In the genomic region with DNA sequence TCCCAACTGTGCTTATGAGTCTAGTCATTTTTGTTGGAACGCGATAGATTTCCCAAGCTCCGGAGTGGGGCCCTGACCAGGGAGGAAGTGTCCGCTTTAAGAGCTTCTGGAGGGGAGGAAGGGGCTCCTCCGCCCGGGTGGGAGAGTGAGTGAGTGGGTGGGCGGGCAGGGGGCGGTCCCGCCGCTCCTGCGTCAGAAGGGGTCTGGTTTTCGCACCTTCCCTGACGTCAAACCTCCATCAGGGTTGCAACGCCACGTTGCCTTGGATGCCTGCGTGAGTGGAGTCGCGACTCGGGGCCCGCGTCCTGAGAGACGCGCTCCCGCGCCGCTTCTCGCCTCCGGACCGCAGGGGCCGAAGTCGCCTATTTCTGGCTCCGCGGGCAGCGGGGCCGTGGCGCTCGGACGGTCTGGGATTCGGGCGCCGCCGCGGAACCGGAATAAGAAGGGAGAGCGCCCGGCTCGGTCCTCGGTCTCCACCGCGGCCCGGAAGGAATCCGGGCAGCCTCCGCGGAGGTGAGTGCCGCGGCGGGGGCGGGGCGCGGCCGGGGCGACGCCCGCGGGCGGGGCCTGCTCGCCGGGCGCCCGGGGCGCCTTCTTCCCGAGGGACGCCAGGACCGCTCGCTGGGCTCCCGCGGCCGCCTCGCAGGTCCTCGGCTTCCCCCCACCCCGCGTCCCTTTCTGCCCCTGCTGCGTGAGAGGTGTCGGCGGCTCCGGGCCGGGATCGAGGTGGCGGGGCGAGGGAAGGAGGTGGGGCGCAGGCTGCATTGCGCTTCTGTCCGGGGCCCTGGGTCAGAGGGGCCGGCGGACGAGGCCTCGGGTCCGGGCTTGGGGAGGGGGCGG, we compare ENCODE assay signal across 1 cellular context.
TF ChIP-seq lines count a peak whose summit lies in the region.

A gene (plus strand): TSS at position 230 of the 840 bp plus-strand sequence. CDS start 7,187 bp downstream, outside the sequence.

TF ChIP-seq in GM12878, 131 proteins besides CTCF, POLR2A, EP300 and RAD21 (continued from another document):
- TF ChIP-seq SMARCA5 (IDR thresholded peaks at IDR 0.05), result no peak
- 0 out of 2 replicates have a peak, but pooled peaks have one; percentile 41 for TF ChIP-seq ASH2L (IDR thresholded peaks at IDR 0.05; ENCODE audit: borderline replicate concordance, low read depth)
- TF ChIP-seq, protein P1, sequence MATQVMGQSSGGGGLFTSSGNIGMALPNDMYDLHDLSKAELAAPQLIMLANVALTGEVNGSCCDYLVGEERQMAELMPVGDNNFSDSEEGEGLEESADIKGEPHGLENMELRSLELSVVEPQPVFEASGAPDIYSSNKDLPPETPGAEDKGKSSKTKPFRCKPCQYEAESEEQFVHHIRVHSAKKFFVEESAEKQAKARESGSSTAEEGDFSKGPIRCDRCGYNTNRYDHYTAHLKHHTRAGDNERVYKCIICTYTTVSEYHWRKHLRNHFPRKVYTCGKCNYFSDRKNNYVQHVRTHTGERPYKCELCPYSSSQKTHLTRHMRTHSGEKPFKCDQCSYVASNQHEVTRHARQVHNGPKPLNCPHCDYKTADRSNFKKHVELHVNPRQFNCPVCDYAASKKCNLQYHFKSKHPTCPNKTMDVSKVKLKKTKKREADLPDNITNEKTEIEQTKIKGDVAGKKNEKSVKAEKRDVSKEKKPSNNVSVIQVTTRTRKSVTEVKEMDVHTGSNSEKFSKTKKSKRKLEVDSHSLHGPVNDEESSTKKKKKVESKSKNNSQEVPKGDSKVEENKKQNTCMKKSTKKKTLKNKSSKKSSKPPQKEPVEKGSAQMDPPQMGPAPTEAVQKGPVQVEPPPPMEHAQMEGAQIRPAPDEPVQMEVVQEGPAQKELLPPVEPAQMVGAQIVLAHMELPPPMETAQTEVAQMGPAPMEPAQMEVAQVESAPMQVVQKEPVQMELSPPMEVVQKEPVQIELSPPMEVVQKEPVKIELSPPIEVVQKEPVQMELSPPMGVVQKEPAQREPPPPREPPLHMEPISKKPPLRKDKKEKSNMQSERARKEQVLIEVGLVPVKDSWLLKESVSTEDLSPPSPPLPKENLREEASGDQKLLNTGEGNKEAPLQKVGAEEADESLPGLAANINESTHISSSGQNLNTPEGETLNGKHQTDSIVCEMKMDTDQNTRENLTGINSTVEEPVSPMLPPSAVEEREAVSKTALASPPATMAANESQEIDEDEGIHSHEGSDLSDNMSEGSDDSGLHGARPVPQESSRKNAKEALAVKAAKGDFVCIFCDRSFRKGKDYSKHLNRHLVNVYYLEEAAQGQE (IDR thresholded peaks at IDR 0.05; ENCODE audit: low read depth, low read length), result no peak
- no peak for TF ChIP-seq CHD1 (IDR thresholded peaks at IDR 0.05; ENCODE audit: low read depth, low read length)
- TF ChIP-seq CBFB (IDR thresholded peaks at IDR 0.05; ENCODE audit: low read depth), result no peak
- no peak for TF ChIP-seq POLR2AphosphoS5 (IDR thresholded peaks at IDR 0.05; ENCODE audit: low read length)
- no peak for TF ChIP-seq NFIC (IDR thresholded peaks at IDR 0.05; ENCODE audit: low read depth, low read length)
- TF ChIP-seq, protein P2, sequence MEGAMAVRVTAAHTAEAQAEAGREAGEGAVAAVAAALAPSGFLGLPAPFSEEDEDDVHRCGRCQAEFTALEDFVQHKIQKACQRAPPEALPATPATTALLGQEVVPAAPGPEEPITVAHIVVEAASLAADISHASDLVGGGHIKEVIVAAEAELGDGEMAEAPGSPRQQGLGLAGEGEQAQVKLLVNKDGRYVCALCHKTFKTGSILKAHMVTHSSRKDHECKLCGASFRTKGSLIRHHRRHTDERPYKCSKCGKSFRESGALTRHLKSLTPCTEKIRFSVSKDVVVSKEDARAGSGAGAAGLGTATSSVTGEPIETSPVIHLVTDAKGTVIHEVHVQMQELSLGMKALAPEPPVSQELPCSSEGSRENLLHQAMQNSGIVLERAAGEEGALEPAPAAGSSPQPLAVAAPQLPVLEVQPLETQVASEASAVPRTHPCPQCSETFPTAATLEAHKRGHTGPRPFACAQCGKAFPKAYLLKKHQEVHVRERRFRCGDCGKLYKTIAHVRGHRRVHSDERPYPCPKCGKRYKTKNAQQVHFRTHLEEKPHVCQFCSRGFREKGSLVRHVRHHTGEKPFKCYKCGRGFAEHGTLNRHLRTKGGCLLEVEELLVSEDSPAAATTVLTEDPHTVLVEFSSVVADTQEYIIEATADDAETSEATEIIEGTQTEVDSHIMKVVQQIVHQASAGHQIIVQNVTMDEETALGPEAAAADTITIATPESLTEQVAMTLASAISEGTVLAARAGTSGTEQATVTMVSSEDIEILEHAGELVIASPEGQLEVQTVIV (IDR thresholded peaks at IDR 0.05; ENCODE audit: borderline replicate concordance, partially characterized antibody), result no peak
- TF ChIP-seq, protein P3, sequence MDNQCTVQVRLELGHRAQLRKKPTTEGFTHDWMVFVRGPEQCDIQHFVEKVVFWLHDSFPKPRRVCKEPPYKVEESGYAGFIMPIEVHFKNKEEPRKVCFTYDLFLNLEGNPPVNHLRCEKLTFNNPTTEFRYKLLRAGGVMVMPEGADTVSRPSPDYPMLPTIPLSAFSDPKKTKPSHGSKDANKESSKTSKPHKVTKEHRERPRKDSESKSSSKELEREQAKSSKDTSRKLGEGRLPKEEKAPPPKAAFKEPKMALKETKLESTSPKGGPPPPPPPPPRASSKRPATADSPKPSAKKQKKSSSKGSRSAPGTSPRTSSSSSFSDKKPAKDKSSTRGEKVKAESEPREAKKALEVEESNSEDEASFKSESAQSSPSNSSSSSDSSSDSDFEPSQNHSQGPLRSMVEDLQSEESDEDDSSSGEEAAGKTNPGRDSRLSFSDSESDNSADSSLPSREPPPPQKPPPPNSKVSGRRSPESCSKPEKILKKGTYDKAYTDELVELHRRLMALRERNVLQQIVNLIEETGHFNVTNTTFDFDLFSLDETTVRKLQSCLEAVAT (IDR thresholded peaks at IDR 0.05), result no peak
- TF ChIP-seq BMI1 (IDR thresholded peaks at IDR 0.05; ENCODE audit: borderline replicate concordance), result no peak
- TF ChIP-seq NR2C2 (IDR thresholded peaks at IDR 0.05; ENCODE audit: borderline replicate concordance, control insufficient read depth, insufficient read length, low read depth), result no peak
- peak; percentile 88; the same call in 1 of the 2 replicates for TF ChIP-seq CREM (IDR thresholded peaks at IDR 0.05; ENCODE audit: low read depth)
- TF ChIP-seq NR2F1 (conservative IDR thresholded peaks at IDR 0.05), result no peak
- no peak for TF ChIP-seq MTA2 (IDR thresholded peaks at IDR 0.05; ENCODE audit: low read depth)
- TF ChIP-seq, protein P4, sequence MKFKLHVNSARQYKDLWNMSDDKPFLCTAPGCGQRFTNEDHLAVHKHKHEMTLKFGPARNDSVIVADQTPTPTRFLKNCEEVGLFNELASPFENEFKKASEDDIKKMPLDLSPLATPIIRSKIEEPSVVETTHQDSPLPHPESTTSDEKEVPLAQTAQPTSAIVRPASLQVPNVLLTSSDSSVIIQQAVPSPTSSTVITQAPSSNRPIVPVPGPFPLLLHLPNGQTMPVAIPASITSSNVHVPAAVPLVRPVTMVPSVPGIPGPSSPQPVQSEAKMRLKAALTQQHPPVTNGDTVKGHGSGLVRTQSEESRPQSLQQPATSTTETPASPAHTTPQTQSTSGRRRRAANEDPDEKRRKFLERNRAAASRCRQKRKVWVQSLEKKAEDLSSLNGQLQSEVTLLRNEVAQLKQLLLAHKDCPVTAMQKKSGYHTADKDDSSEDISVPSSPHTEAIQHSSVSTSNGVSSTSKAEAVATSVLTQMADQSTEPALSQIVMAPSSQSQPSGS (IDR thresholded peaks at IDR 0.05; ENCODE audit: low read length), result no peak
- no peak for TF ChIP-seq WRNIP1 (IDR thresholded peaks at IDR 0.05; ENCODE audit: borderline replicate concordance, low read depth, low read length)
- TF ChIP-seq BRCA1 (IDR thresholded peaks at IDR 0.05; ENCODE audit: low read depth, low read length), result no peak
- no peak for TF ChIP-seq KAT2A (conservative IDR thresholded peaks at IDR 0.05; ENCODE audit: control insufficient read depth, low read depth, low read length)
- TF ChIP-seq GABPA (IDR thresholded peaks at IDR 0.05; ENCODE audit: low read depth), result peak; percentile 64; the same call in 1 of the 2 replicates
- TF ChIP-seq, protein P5, sequence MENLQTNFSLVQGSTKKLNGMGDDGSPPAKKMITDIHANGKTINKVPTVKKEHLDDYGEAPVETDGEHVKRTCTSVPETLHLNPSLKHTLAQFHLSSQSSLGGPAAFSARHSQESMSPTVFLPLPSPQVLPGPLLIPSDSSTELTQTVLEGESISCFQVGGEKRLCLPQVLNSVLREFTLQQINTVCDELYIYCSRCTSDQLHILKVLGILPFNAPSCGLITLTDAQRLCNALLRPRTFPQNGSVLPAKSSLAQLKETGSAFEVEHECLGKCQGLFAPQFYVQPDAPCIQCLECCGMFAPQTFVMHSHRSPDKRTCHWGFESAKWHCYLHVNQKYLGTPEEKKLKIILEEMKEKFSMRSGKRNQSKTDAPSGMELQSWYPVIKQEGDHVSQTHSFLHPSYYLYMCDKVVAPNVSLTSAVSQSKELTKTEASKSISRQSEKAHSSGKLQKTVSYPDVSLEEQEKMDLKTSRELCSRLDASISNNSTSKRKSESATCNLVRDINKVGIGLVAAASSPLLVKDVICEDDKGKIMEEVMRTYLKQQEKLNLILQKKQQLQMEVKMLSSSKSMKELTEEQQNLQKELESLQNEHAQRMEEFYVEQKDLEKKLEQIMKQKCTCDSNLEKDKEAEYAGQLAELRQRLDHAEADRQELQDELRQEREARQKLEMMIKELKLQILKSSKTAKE (IDR thresholded peaks at IDR 0.05; ENCODE audit: low read depth, poor library complexity, severe bottlenecking), result no peak
- TF ChIP-seq LARP7 (IDR thresholded peaks at IDR 0.05), result no peak; the same call in 1 of the 2 replicates
- no peak for TF ChIP-seq RFX5 (IDR thresholded peaks at IDR 0.05; ENCODE audit: low read depth, low read length)
- TF ChIP-seq TCF7 (IDR thresholded peaks at IDR 0.05; ENCODE audit: borderline replicate concordance), result no peak
- TF ChIP-seq, protein P6, sequence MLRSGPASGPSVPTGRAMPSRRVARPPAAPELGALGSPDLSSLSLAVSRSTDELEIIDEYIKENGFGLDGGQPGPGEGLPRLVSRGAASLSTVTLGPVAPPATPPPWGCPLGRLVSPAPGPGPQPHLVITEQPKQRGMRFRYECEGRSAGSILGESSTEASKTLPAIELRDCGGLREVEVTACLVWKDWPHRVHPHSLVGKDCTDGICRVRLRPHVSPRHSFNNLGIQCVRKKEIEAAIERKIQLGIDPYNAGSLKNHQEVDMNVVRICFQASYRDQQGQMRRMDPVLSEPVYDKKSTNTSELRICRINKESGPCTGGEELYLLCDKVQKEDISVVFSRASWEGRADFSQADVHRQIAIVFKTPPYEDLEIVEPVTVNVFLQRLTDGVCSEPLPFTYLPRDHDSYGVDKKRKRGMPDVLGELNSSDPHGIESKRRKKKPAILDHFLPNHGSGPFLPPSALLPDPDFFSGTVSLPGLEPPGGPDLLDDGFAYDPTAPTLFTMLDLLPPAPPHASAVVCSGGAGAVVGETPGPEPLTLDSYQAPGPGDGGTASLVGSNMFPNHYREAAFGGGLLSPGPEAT (IDR thresholded peaks at IDR 0.05; ENCODE audit: low read depth), result no peak
- no peak for TF ChIP-seq ATF7 (IDR thresholded peaks at IDR 0.05; ENCODE audit: low read depth)
- TF ChIP-seq BHLHE40 (IDR thresholded peaks at IDR 0.05; ENCODE audit: borderline replicate concordance in 1 of 2, low read depth in 2 of 2, low read length in 1 of 2), result peak in 1 of 2 experiments; percentile 22; a peak in 1 of 4 replicates
TF ChIP-seq in GM12878: peak in this region for 10.
